In genomic region chr1:31925824-31926223, GRCh38 we compare ENCODE assay signal across 8 cellular contexts. TPM values are rescaled to one million over a fixed set of nuclear protein-coding genes. Genes with fewer than 3 reads are reported as not detected.
DNase-seq lines count a peak whose midpoint lies in the region; ATAC-seq and TF ChIP-seq lines count a peak whose summit lies in the region.
"Not testable (repeated sequence)": the region's sequence is repeated elsewhere in the genome, so short reads cannot be mapped to it uniquely, and the experiment has no call there.

No MANE protein-coding gene starts in this region.

- H4K12ac ChIP-seq in trophoblast cell (ENCODE audit: low read depth, low read length): not testable (repeated sequence)

- TF ChIP-seq CTCF in CD14-positive monocyte (IDR thresholded peaks at IDR 0.05); GM12875 (IDR thresholded peaks at IDR 0.05; ENCODE audit: borderline replicate concordance, insufficient read depth, low read depth, low read length); left ventricle myocardium inferior (IDR thresholded peaks at IDR 0.05; ENCODE audit: borderline replicate concordance): not testable (repeated sequence)

- peak overlapping the region; percentile 71 to 88 (median 81) for H3K27ac Mint-ChIP-seq in CD14-positive monocyte
- peak overlapping the region; percentile 79 for H3K27ac Mint-ChIP-seq in T-helper 2 cell treated with Interferon-gamma antibody and Interleukin-4, amounts not matched to agents 5 μg/mL and 100 μg/mL, for 36 hours
- peak overlapping the region; percentile 86 for H3K27ac Mint-ChIP-seq in activated naive CD8-positive, alpha-beta T cell treated with anti-CD3 and anti-CD28 coated beads for 36 hours

- not testable (repeated sequence) for H3K9me3 Mint-ChIP-seq in CD14-positive monocyte; T-helper 2 cell treated with Interferon-gamma antibody and Interleukin-4, amounts not matched to agents 5 μg/mL and 100 μg/mL, for 36 hours; activated T-cell treated with anti-CD3 and anti-CD28 coated beads, Interleukin-2, amount 50 U/mL, for 4 hours; activated naive CD8-positive, alpha-beta T cell treated with anti-CD3 and anti-CD28 coated beads for 36 hours

- not testable (repeated sequence) for H3K18ac ChIP-seq in trophoblast cell (ENCODE audit: low read length)

- H3K4me1 ChIP-seq in left ventricle myocardium inferior (peaks cover 97% of the 10 kb centered on the region), subcutaneous abdominal adipose tissue (ENCODE audit: control insufficient read depth in 5 of 5, insufficient read depth in 5 of 5, low read length in 5 of 5) (peaks cover 4 to 73% (median 69%) of the 10 kb centered on the region in 5 donors)
- H3K4me1 ChIP-seq in trophoblast cell (ENCODE audit: control insufficient read depth in 1 of 2, insufficient read depth in 2 of 2, low read length in 2 of 2): not testable (repeated sequence)

- not testable (repeated sequence) for H3K9ac ChIP-seq in trophoblast cell (ENCODE audit: low read length); subcutaneous abdominal adipose tissue (ENCODE audit: low read length in 5 of 5)

- not testable (repeated sequence) for H3K27me3 Mint-ChIP-seq in CD14-positive monocyte (ENCODE audit: low read depth in 3 of 3); T-helper 2 cell treated with Interferon-gamma antibody and Interleukin-4, amounts not matched to agents 5 μg/mL and 100 μg/mL, for 36 hours (ENCODE audit: low read depth); activated T-cell treated with anti-CD3 and anti-CD28 coated beads, Interleukin-2, amount 50 U/mL, for 4 hours (ENCODE audit: low read depth); activated naive CD8-positive, alpha-beta T cell treated with anti-CD3 and anti-CD28 coated beads for 36 hours

- H3K27ac ChIP-seq in left ventricle myocardium inferior (replicated peaks) (peak overlapping the region; percentile 59), subcutaneous abdominal adipose tissue (ENCODE audit: low read depth, low read length) (peak overlapping the region; percentile 24)
- not testable (repeated sequence) for H3K27ac ChIP-seq in trophoblast cell (ENCODE audit: low read depth, low read length)

- H3K4me2 ChIP-seq in trophoblast cell (ENCODE audit: low read length): not testable (repeated sequence)

- not testable (repeated sequence) for H3K79me1 ChIP-seq in trophoblast cell (ENCODE audit: low read length)

- H3K4me1 Mint-ChIP-seq in CD14-positive monocyte: peaks cover 91% of the 10 kb centered on the region
- H3K4me1 Mint-ChIP-seq in T-helper 2 cell treated with Interferon-gamma antibody and Interleukin-4, amounts not matched to agents 5 μg/mL and 100 μg/mL, for 36 hours (ENCODE audit: low read depth): peaks cover 70% of the 10 kb centered on the region
- peaks cover 85% of the 10 kb centered on the region for H3K4me1 Mint-ChIP-seq in activated T-cell treated with anti-CD3 and anti-CD28 coated beads, Interleukin-2, amount 50 U/mL, for 4 hours (ENCODE audit: low read depth)
- H3K4me1 Mint-ChIP-seq in activated naive CD8-positive, alpha-beta T cell treated with anti-CD3 and anti-CD28 coated beads for 36 hours: peaks cover 81% of the 10 kb centered on the region

- not testable (repeated sequence) for H2BK12ac ChIP-seq in trophoblast cell (ENCODE audit: low read length)

- H2AK5ac ChIP-seq in trophoblast cell (ENCODE audit: low read length): not testable (repeated sequence)

- DNase-seq in CD14-positive monocyte (ENCODE audit: low spot score); T-helper 2 cell treated with Interferon-gamma antibody and Interleukin-4, amounts not matched to agents 5 μg/mL and 100 μg/mL, for 36 hours (ENCODE audit: low spot score); activated T-cell treated with anti-CD3 and anti-CD28 coated beads, Interleukin-2, amount 50 U/mL, for 4 hours; activated naive CD8-positive, alpha-beta T cell treated with anti-CD3 and anti-CD28 coated beads for 36 hours; left ventricle myocardium inferior; trophoblast cell: not testable (repeated sequence)

- intact Hi-C loops in CD14-positive monocyte (cut with micrococcal nuclease): loop anchor here in 1 of 2 donors (5.0 kb wide), 1 partner anchor 36 kb away; no protein-coding TSS in a partner anchor
- intact Hi-C loops in left ventricle myocardium inferior (cut with micrococcal nuclease): not testable (repeated sequence)

- not testable (repeated sequence) for ATAC-seq in activated T-cell treated with anti-CD3 and anti-CD28 coated beads, Interleukin-2, amount 50 U/mL, for 4 hours

- H3K14ac ChIP-seq in trophoblast cell (ENCODE audit: low read length): not testable (repeated sequence)

- H3K4me3 Mint-ChIP-seq in CD14-positive monocyte: peak overlapping the region; percentile 47 to 48
- H3K4me3 Mint-ChIP-seq in T-helper 2 cell treated with Interferon-gamma antibody and Interleukin-4, amounts not matched to agents 5 μg/mL and 100 μg/mL, for 36 hours: peak overlapping the region; percentile 80
- peak overlapping the region; percentile 76 for H3K4me3 Mint-ChIP-seq in activated T-cell treated with anti-CD3 and anti-CD28 coated beads, Interleukin-2, amount 50 U/mL, for 4 hours
- peak overlapping the region; percentile 64 for H3K4me3 Mint-ChIP-seq in activated naive CD8-positive, alpha-beta T cell treated with anti-CD3 and anti-CD28 coated beads for 36 hours

- H3K79me2 ChIP-seq in trophoblast cell (ENCODE audit: control insufficient read depth, insufficient read depth, low read length, poor library complexity): peaks cover 14% of the 10 kb centered on the region

- H3K36me3 ChIP-seq in left ventricle myocardium inferior; trophoblast cell (ENCODE audit: control insufficient read depth in 1 of 2, insufficient read depth in 2 of 2, low read length in 2 of 2); subcutaneous abdominal adipose tissue (ENCODE audit: control insufficient read depth in 5 of 5, insufficient read depth in 5 of 5, low read length in 5 of 5): not testable (repeated sequence)

- H3K27me3 ChIP-seq in left ventricle myocardium inferior (ENCODE audit: low read depth); trophoblast cell (ENCODE audit: insufficient read depth, low read length); subcutaneous abdominal adipose tissue (ENCODE audit: control insufficient read depth in 5 of 5, insufficient read depth in 4 of 5, low read length in 5 of 5): not testable (repeated sequence)

- not testable (repeated sequence) for H3K9me3 ChIP-seq in left ventricle myocardium inferior (replicated peaks); trophoblast cell (ENCODE audit: insufficient read depth, low read depth, low read length); subcutaneous abdominal adipose tissue (ENCODE audit: control insufficient read depth in 5 of 5, low read length in 5 of 5)

- H4K91ac ChIP-seq in trophoblast cell (ENCODE audit: low read depth, low read length): not testable (repeated sequence)

- no CpG with 5 or more reads among the region's 13 CpGs for WGBS in trophoblast cell (ENCODE audit: extremely low coverage, insufficient coverage, insufficient read length)

- not testable (repeated sequence) for H3K23ac ChIP-seq in trophoblast cell (ENCODE audit: low read length)

- not testable (repeated sequence) for H2BK120ac ChIP-seq in trophoblast cell (ENCODE audit: insufficient read depth, low read length, poor library complexity)

- H3K4me3 ChIP-seq in GM12875 (ENCODE audit: low read depth, low read length): peak overlapping the region; percentile 16
- H3K4me3 ChIP-seq in left ventricle myocardium inferior; trophoblast cell (ENCODE audit: low read depth, low read length); subcutaneous abdominal adipose tissue (ENCODE audit: low read depth in 1 of 5, low read length in 5 of 5): not testable (repeated sequence)

- H4K8ac ChIP-seq in trophoblast cell (ENCODE audit: low read depth, low read length): not testable (repeated sequence)

- not testable (repeated sequence) for H2BK5ac ChIP-seq in trophoblast cell (ENCODE audit: low read depth, low read length, poor library complexity)

- peaks cover 14 to 22% of the 10 kb centered on the region in 2 donors for H3K36me3 Mint-ChIP-seq in CD14-positive monocyte
- H3K36me3 Mint-ChIP-seq in T-helper 2 cell treated with Interferon-gamma antibody and Interleukin-4, amounts not matched to agents 5 μg/mL and 100 μg/mL, for 36 hours (ENCODE audit: low read depth): peaks cover 51% of the 10 kb centered on the region
- H3K36me3 Mint-ChIP-seq in activated T-cell treated with anti-CD3 and anti-CD28 coated beads, Interleukin-2, amount 50 U/mL, for 4 hours (ENCODE audit: insufficient read depth): peaks cover 14% of the 10 kb centered on the region
- peaks cover 55% of the 10 kb centered on the region for H3K36me3 Mint-ChIP-seq in activated naive CD8-positive, alpha-beta T cell treated with anti-CD3 and anti-CD28 coated beads for 36 hours

- H2AFZ ChIP-seq in trophoblast cell (ENCODE audit: insufficient read depth, low read length, poor library complexity): not testable (repeated sequence)

- peak overlapping the region; percentile 98 for H3K4ac ChIP-seq in trophoblast cell (ENCODE audit: low read depth, low read length)

RNA-seq across cellular contexts. Expression of gene PTP4A2, which starts 12.3 kb away (rescaled TPM):
- polyA plus RNA-seq in CD14-positive monocyte: 100 to 1,000 TPM; 294 to 501 TPM
- total RNA-seq in activated T-cell treated with anti-CD3 and anti-CD28 coated beads, Interleukin-2, amount 50 U/mL, for 4 hours: 100 to 1,000 TPM; 294 to 337 (median 297) TPM
- 100 to 1,000 TPM; 342 to 357 TPM for total RNA-seq in activated naive CD8-positive, alpha-beta T cell treated with anti-CD3 and anti-CD28 coated beads for 36 hours
- 203 TPM for total RNA-seq in left ventricle myocardium inferior
- 646 and 682 TPM in 2 replicates for polyA plus RNA-seq in trophoblast cell (2013)
